8 cellular contexts compared by ENCODE assay signal in the genomic region with DNA sequence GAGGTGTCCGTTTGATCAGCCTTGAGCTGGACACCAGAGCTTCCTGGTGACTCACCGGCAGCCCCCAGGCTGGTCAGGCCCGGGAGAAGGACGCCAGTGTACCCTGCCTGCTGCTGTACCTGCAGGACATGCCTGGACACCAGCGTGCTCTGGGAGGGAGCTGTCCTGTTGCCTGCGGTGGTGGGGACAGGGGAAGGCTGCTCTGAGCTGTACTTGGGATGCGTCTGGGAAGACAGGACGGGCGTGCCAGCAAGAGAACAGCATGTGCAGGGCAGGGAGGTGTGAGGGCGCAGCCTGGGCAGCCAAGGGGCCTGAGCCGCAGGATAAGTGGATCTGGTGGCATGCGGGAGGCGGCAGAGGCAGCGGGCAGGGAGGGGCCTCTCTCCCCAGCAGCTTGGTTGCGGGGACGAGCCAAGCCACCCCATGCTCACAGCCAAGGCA. TPM values are rescaled to one million over a fixed set of nuclear protein-coding genes. Genes with fewer than 3 reads are reported as not detected.
DNase-seq lines count a peak whose midpoint lies in the region; ATAC-seq, FAIRE-seq and TF ChIP-seq lines count a peak whose summit lies in the region.

No MANE protein-coding gene starts in this region.

- H3K9me3 Mint-ChIP-seq in natural killer cell treated with Interleukin-12 subunit alpha and Interleukin-12 subunit beta and Interleukin-15 and Interleukin-18, amount 100 ng/mL, for 72 hours = no peaks in the 10 kb centered on the region

- no peaks in the 10 kb centered on the region for H3K36me3 Mint-ChIP-seq in natural killer cell treated with Interleukin-12 subunit alpha and Interleukin-12 subunit beta and Interleukin-15 and Interleukin-18, amount 100 ng/mL, for 72 hours

- TF ChIP-seq POLR2A in GM12891 (IDR thresholded peaks at IDR 0.05; ENCODE audit: low read depth, low read length) = no peak

- no peak overlapping the region for H3K27ac Mint-ChIP-seq in natural killer cell treated with Interleukin-12 subunit alpha and Interleukin-12 subunit beta and Interleukin-15 and Interleukin-18, amount 100 ng/mL, for 72 hours

- no peak for TF ChIP-seq CTCF in foreskin fibroblast (IDR thresholded peaks at IDR 0.05; ENCODE audit: low read depth, low read length)

- H3K4me3 ChIP-seq in foreskin fibroblast (ENCODE audit: low read depth in 1 of 2, low read length in 2 of 2) = peak overlapping the region in 1 of 2 donors; percentile 31

- peaks cover 16 to 32% of the 10 kb centered on the region in 2 donors for H3K27me3 Mint-ChIP-seq in natural killer cell treated with Interleukin-12 subunit alpha and Interleukin-12 subunit beta and Interleukin-15 and Interleukin-18, amount 100 ng/mL, for 72 hours

- H3K4me3 Mint-ChIP-seq in natural killer cell treated with Interleukin-12 subunit alpha and Interleukin-12 subunit beta and Interleukin-15 and Interleukin-18, amount 100 ng/mL, for 72 hours = peak overlapping the region; percentile 63

- DNase-seq in DMS53 treated with DMSO at 0.1 percent for 48 hours (lab: John Stamatoyannopoulos, UW; ENCODE audit: unreplicated experiment) (peak; percentile 26), foreskin fibroblast (peak; percentile 18 to 50), globus pallidus (ENCODE audit: low spot score) (no peak), GM12891 (ENCODE audit: insufficient read length, low spot score) (no peak), NCI-H446 (lab: John Stamatoyannopoulos, UW) (no peak)
- DNase-seq in natural killer cell treated with Interleukin-12 subunit alpha and Interleukin-12 subunit beta and Interleukin-15 and Interleukin-18, amount 100 ng/mL, for 72 hours (ENCODE audit: low spot score) = no peak
- no peak for DNase-seq in activated effector memory CD4-positive, alpha-beta T cell treated with anti-CD3 and anti-CD28 coated beads, Interleukin-2, amount 50 U/mL, for 16 hours

- H3K4me1 Mint-ChIP-seq in natural killer cell treated with Interleukin-12 subunit alpha and Interleukin-12 subunit beta and Interleukin-15 and Interleukin-18, amount 100 ng/mL, for 72 hours (ENCODE audit: low read depth in 2 of 2) = peaks cover 12 to 13% of the 10 kb centered on the region in 2 donors

- no peak for FAIRE-seq in GM12891 (lab: Jason Lieb, UNC)

- ATAC-seq in SK-N-SH treated with all-trans-retinoic acid at 6 μM for 48 hours = peak; percentile 28
- no peak for ATAC-seq in natural killer cell treated with Interleukin-12 subunit alpha and Interleukin-12 subunit beta and Interleukin-15 and Interleukin-18, amount 100 ng/mL, for 72 hours

TF ChIP-seq in SK-N-SH treated with all-trans-retinoic acid at 6 μM for 48 hours, 23 proteins besides CTCF, POLR2A, EP300 and RAD21 (continues in another document):
- TF ChIP-seq, protein P1, sequence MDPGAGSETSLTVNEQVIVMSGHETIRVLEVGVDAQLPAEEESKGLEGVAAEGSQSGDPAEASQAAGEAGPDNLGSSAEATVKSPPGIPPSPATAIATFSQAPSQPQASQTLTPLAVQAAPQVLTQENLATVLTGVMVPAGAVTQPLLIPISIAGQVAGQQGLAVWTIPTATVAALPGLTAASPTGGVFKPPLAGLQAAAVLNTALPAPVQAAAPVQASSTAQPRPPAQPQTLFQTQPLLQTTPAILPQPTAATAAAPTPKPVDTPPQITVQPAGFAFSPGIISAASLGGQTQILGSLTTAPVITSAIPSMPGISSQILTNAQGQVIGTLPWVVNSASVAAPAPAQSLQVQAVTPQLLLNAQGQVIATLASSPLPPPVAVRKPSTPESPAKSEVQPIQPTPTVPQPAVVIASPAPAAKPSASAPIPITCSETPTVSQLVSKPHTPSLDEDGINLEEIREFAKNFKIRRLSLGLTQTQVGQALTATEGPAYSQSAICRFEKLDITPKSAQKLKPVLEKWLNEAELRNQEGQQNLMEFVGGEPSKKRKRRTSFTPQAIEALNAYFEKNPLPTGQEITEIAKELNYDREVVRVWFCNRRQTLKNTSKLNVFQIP (CRISPR knock-in tag; IDR thresholded peaks at IDR 0.05; ENCODE audit: borderline replicate concordance, low read depth) = no peak
- TF ChIP-seq, protein P2, sequence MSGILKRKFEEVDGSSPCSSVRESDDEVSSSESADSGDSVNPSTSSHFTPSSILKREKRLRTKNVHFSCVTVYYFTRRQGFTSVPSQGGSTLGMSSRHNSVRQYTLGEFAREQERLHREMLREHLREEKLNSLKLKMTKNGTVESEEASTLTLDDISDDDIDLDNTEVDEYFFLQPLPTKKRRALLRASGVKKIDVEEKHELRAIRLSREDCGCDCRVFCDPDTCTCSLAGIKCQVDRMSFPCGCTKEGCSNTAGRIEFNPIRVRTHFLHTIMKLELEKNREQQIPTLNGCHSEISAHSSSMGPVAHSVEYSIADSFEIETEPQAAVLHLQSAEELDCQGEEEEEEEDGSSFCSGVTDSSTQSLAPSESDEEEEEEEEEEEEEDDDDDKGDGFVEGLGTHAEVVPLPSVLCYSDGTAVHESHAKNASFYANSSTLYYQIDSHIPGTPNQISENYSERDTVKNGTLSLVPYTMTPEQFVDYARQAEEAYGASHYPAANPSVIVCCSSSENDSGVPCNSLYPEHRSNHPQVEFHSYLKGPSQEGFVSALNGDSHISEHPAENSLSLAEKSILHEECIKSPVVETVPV (CRISPR knock-in tag; IDR thresholded peaks at IDR 0.05) = no peak
- TF ChIP-seq ARNTL (CRISPR knock-in tag; IDR thresholded peaks at IDR 0.05; ENCODE audit: borderline replicate concordance, low read depth) (no peak), BACH2 (CRISPR knock-in tag; IDR thresholded peaks at IDR 0.05; ENCODE audit: borderline replicate concordance) (no peak)

TF ChIP-seq in GM12891, 5 proteins besides CTCF, POLR2A, EP300 and RAD21:
- TF ChIP-seq POU2F2 (IDR thresholded peaks at IDR 0.05; ENCODE audit: low read depth, low read length) = no peak

RNA-seq across cellular contexts. Expression of a gene that starts 32.8 kb away (rescaled TPM):
- total RNA-seq in natural killer cell treated with Interleukin-12 subunit alpha and Interleukin-12 subunit beta and Interleukin-15 and Interleukin-18, amount 100 ng/mL, for 72 hours = 1 to 10 TPM; 6.2 to 7.7 TPM
- 1.3 TPM for polyA plus RNA-seq in GM12891 (2012; ENCODE audit: low read depth, missing spikeins)

RNA-seq across cellular contexts. Expression of a gene that starts 33.7 kb away (rescaled TPM):
- 10 to 100 TPM; 36.5 to 45.6 TPM for total RNA-seq in natural killer cell treated with Interleukin-12 subunit alpha and Interleukin-12 subunit beta and Interleukin-15 and Interleukin-18, amount 100 ng/mL, for 72 hours
- polyA plus RNA-seq in GM12891 (2012; ENCODE audit: low read depth, missing spikeins) = 89.3 TPM

RNA-seq across cellular contexts. Expression of a gene that starts 33.8 kb away (rescaled TPM):
- total RNA-seq in natural killer cell treated with Interleukin-12 subunit alpha and Interleukin-12 subunit beta and Interleukin-15 and Interleukin-18, amount 100 ng/mL, for 72 hours = not detected
- polyA plus RNA-seq in GM12891 (2012; ENCODE audit: low read depth, missing spikeins) = not detected

Comparison
In these comparisons a context has a peak if more than half of its experiments do, and no peak if none do; other contexts are left out.
1. DNase-seq: peak in DMS53 treated with DMSO at 0.1 percent for 48 hours (single experiment) and foreskin fibroblast (2 of 2); none in natural killer cell treated with Interleukin-12 subunit alpha and Interleukin-12 subunit beta and Interleukin-15 and Interleukin-18, amount 100 ng/mL, for 72 hours (single experiment), globus pallidus (single experiment), GM12891 (single experiment), NCI-H446 (0 of 2) and activated effector memory CD4-positive, alpha-beta T cell treated with anti-CD3 and anti-CD28 coated beads, Interleukin-2, amount 50 U/mL, for 16 hours (single experiment).